ENCODE assay signal across 1 cellular context in the genomic region with DNA sequence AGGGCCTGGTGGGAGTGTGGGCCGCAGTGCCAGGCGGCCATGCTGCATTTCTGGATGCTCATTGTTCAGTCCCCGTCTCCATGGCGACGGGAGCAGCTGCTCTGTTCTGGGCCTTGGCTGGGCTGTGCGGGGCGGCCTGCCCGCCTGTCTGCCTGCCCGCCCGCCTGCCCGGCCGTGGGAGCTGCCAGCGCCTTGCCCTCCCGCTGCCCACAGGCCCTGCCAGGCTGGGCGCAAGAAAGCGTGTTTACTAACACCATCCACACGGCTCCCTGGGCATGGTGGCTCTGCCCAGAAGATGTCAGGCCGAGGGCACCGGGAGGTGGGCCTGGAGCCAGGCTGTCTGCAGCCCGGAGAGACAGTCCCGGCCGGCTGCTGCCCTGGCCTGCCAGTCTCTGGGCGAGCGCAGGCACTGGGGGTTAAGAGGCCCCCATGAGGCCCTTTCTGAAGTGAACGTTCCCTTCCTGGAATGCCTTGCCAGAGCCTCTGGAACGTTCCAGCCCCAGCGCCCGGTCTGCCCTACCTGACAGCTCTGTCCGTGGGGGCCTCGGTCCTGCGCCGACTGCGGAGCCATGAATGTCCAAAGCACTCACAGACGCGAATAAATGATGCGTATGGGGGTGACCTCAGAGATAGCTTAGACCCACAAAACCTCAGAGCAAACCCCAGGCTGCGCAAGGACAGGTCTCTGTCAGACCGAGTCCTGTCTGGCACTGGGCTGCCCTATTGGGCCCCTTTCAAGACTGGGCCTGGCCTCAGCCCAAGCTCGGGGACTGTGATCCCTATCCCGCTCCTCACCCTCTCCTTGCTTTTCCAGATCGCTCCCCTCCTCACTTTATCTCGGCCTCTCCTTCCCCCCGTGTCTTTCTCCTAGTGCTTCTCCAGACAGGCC.
TF ChIP-seq lines count a peak whose summit lies in the region.

No MANE protein-coding gene starts in this region.

TF ChIP-seq in HepG2, 621 proteins besides CTCF, POLR2A, EP300 and RAD21 (continued from another document):
- TF ChIP-seq, protein P1, sequence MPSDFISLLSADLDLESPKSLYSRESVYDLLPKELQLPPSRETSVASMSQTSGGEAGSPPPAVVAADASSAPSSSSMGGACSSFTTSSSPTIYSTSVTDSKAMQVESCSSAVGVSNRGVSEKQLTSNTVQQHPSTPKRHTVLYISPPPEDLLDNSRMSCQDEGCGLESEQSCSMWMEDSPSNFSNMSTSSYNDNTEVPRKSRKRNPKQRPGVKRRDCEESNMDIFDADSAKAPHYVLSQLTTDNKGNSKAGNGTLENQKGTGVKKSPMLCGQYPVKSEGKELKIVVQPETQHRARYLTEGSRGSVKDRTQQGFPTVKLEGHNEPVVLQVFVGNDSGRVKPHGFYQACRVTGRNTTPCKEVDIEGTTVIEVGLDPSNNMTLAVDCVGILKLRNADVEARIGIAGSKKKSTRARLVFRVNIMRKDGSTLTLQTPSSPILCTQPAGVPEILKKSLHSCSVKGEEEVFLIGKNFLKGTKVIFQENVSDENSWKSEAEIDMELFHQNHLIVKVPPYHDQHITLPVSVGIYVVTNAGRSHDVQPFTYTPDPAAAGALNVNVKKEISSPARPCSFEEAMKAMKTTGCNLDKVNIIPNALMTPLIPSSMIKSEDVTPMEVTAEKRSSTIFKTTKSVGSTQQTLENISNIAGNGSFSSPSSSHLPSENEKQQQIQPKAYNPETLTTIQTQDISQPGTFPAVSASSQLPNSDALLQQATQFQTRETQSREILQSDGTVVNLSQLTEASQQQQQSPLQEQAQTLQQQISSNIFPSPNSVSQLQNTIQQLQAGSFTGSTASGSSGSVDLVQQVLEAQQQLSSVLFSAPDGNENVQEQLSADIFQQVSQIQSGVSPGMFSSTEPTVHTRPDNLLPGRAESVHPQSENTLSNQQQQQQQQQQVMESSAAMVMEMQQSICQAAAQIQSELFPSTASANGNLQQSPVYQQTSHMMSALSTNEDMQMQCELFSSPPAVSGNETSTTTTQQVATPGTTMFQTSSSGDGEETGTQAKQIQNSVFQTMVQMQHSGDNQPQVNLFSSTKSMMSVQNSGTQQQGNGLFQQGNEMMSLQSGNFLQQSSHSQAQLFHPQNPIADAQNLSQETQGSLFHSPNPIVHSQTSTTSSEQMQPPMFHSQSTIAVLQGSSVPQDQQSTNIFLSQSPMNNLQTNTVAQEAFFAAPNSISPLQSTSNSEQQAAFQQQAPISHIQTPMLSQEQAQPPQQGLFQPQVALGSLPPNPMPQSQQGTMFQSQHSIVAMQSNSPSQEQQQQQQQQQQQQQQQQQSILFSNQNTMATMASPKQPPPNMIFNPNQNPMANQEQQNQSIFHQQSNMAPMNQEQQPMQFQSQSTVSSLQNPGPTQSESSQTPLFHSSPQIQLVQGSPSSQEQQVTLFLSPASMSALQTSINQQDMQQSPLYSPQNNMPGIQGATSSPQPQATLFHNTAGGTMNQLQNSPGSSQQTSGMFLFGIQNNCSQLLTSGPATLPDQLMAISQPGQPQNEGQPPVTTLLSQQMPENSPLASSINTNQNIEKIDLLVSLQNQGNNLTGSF (CRISPR knock-in tag; IDR thresholded peaks at IDR 0.05), result no peak
- no peak for TF ChIP-seq RARA (CRISPR knock-in tag; IDR thresholded peaks at IDR 0.05)
- TF ChIP-seq, protein P2, sequence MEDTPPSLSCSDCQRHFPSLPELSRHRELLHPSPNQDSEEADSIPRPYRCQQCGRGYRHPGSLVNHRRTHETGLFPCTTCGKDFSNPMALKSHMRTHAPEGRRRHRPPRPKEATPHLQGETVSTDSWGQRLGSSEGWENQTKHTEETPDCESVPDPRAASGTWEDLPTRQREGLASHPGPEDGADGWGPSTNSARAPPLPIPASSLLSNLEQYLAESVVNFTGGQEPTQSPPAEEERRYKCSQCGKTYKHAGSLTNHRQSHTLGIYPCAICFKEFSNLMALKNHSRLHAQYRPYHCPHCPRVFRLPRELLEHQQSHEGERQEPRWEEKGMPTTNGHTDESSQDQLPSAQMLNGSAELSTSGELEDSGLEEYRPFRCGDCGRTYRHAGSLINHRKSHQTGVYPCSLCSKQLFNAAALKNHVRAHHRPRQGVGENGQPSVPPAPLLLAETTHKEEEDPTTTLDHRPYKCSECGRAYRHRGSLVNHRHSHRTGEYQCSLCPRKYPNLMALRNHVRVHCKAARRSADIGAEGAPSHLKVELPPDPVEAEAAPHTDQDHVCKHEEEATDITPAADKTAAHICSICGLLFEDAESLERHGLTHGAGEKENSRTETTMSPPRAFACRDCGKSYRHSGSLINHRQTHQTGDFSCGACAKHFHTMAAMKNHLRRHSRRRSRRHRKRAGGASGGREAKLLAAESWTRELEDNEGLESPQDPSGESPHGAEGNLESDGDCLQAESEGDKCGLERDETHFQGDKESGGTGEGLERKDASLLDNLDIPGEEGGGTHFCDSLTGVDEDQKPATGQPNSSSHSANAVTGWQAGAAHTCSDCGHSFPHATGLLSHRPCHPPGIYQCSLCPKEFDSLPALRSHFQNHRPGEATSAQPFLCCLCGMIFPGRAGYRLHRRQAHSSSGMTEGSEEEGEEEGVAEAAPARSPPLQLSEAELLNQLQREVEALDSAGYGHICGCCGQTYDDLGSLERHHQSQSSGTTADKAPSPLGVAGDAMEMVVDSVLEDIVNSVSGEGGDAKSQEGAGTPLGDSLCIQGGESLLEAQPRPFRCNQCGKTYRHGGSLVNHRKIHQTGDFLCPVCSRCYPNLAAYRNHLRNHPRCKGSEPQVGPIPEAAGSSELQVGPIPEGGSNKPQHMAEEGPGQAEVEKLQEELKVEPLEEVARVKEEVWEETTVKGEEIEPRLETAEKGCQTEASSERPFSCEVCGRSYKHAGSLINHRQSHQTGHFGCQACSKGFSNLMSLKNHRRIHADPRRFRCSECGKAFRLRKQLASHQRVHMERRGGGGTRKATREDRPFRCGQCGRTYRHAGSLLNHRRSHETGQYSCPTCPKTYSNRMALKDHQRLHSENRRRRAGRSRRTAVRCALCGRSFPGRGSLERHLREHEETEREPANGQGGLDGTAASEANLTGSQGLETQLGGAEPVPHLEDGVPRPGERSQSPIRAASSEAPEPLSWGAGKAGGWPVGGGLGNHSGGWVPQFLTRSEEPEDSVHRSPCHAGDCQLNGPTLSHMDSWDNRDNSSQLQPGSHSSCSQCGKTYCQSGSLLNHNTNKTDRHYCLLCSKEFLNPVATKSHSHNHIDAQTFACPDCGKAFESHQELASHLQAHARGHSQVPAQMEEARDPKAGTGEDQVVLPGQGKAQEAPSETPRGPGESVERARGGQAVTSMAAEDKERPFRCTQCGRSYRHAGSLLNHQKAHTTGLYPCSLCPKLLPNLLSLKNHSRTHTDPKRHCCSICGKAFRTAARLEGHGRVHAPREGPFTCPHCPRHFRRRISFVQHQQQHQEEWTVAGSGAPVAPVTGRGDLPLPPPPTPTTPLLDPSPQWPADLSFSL (CRISPR knock-in tag; IDR thresholded peaks at IDR 0.05), result no peak
- no peak for TF ChIP-seq ZMYM4 (CRISPR knock-in tag; IDR thresholded peaks at IDR 0.05)
- no peak for TF ChIP-seq RFX3 (CRISPR knock-in tag; IDR thresholded peaks at IDR 0.05)
- TF ChIP-seq, protein P3, sequence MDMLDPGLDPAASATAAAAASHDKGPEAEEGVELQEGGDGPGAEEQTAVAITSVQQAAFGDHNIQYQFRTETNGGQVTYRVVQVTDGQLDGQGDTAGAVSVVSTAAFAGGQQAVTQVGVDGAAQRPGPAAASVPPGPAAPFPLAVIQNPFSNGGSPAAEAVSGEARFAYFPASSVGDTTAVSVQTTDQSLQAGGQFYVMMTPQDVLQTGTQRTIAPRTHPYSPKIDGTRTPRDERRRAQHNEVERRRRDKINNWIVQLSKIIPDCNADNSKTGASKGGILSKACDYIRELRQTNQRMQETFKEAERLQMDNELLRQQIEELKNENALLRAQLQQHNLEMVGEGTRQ (IDR thresholded peaks at IDR 0.05; ENCODE audit: low read depth, low read length), result no peak
- TF ChIP-seq, protein P3 (CRISPR knock-in tag; IDR thresholded peaks at IDR 0.05; ENCODE audit: borderline replicate concordance), result no peak
- TF ChIP-seq HMG20A (CRISPR knock-in tag; IDR thresholded peaks at IDR 0.05; ENCODE audit: borderline replicate concordance), result no peak
- TF ChIP-seq, protein P4, sequence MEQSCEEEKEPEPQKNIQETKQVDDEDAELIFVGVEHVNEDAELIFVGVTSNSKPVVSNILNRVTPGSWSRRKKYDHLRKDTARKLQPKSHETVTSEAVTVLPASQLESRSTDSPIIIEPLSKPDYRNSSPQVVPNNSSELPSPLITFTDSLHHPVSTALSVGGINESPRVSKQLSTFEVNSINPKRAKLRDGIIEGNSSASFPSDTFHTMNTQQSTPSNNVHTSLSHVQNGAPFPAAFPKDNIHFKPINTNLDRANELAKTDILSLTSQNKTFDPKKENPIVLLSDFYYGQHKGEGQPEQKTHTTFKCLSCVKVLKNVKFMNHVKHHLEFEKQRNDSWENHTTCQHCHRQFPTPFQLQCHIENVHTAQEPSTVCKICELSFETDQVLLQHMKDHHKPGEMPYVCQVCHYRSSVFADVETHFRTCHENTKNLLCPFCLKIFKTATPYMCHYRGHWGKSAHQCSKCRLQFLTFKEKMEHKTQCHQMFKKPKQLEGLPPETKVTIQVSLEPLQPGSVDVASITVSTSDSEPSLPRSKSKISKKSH (CRISPR knock-in tag; IDR thresholded peaks at IDR 0.05; ENCODE audit: borderline replicate concordance), result no peak
